Comparison of ENCODE assay signal across 15 cellular contexts in the genomic region with DNA sequence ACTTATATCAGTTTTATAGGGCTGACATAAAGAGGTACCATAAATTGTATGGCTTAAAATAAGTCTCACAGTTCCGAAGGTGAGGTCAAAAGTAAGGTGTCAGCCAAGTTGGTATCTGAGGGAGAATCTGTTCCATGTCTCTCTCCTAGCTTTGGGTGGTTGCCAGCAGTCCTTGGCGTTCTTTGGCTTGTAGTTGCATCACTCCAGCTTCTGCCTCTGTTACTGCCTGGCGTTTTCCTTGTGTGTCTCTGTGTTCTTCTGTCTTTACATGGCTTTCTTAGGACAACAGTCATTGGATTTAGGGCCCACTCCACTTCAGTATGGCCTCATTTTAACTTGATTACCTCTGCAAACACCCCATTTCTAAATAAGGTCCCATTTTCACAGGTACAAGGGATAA. TPM values are rescaled to one million over a fixed set of nuclear protein-coding genes. Genes with fewer than 3 reads are reported as not detected.
A peak's percentile ranks its signal among the peaks of the same experiment; 100 is the strongest.
DNase-seq lines count a peak whose midpoint lies in the region; ATAC-seq and TF ChIP-seq lines count a peak whose summit lies in the region.
"Had no signal": no experiment of that assay in that cellular context is flagged by ENCODE, and none has a peak within 500 bp of the region (broad histone marks: within the 10 kb centered on the region; RNA-seq: fewer than 3 reads in every experiment).

No MANE protein-coding gene starts in this region.

- H3K4me1 ChIP-seq in fibroblast of lung (ENCODE audit: control insufficient read depth, extremely low read depth, insufficient read depth, low read length) (no peaks in the 10 kb centered on the region), psoas muscle (no peaks in the 10 kb centered on the region)
- H3K4me1 ChIP-seq: HAP-1 had no signal

- H3K27ac ChIP-seq in fibroblast of lung (ENCODE audit: insufficient read depth, low read length): no peak overlapping the region
- no peak overlapping the region for H3K27ac ChIP-seq in psoas muscle
- H3K27ac ChIP-seq: BLaER1 had no signal

- intact Hi-C loops in psoas muscle (cut with DNase I): no loop called here

- in situ Hi-C loops in G401 (cut with HindIII; ENCODE audit: low sequenced_read_pairs): no loop called here

- DNase-seq in G401 (ENCODE audit: low spot score): peak; percentile 25
- DNase-seq in NCI-H69 (lab: John Stamatoyannopoulos, UW): peak; percentile 19
- peak; percentile 15 to 78 for DNase-seq in fibroblast of lung (ENCODE audit: low read depth in 2 of 2)
- DNase-seq in psoas muscle: peak; percentile 27 to 61
- no peak for DNase-seq in NCI-H748 treated with DMSO at 0.1 percent for 48 hours (lab: John Stamatoyannopoulos, UW)
- no peak for DNase-seq in putamen (ENCODE audit: low spot score)
- DNase-seq in activated CD8-positive, alpha-beta memory T cell treated with anti-CD3 and anti-CD28 coated beads for 24 hours: no peak
- DNase-seq: NCI-H1436 treated with DMSO at 0.1 percent for 48 hours; posterior cingulate gyrus; stimulated activated CD4-positive, alpha-beta T cell treated with anti-CD3 and anti-CD28 coated beads, Interleukin-4, amount 100 ng/mL, for 24 hours; stimulated activated naive B cell treated with anti-CD40 and anti-IgM and Interleukin-4, amounts not matched to agents 10 μg/mL and 1 μg/mL and 100 μg/mL, for 72 hours had no signal

- no peak overlapping the region for H3K4me3 ChIP-seq in fibroblast of lung (replicated peaks in 1 of 4; ENCODE audit: control extremely low read depth in 1 of 4, insufficient read depth in 1 of 4, low read depth in 3 of 4, low read length in 4 of 4)
- H3K4me3 ChIP-seq in psoas muscle: no peak overlapping the region
- H3K4me3 ChIP-seq: BLaER1, HAP-1 had no signal

- no peaks in the 10 kb centered on the region for H3K9me3 ChIP-seq in fibroblast of lung (ENCODE audit: control insufficient read depth, insufficient read depth, low read depth, low read length)
- H3K9me3 ChIP-seq in psoas muscle: no peaks in the 10 kb centered on the region
- H3K9me3 ChIP-seq: BLaER1, HAP-1 had no signal

- no peak overlapping the region for H3K9ac ChIP-seq in fibroblast of lung (ENCODE audit: insufficient read depth, low read length)
- H3K9ac ChIP-seq: BLaER1 had no signal

- no peaks in the 10 kb centered on the region for H3K79me2 ChIP-seq in fibroblast of lung (ENCODE audit: control insufficient read depth, insufficient read depth, low read length)

- H3K27me3 ChIP-seq in fibroblast of lung (ENCODE audit: control insufficient read depth, insufficient read depth, low read length) (no peaks in the 10 kb centered on the region), psoas muscle (ENCODE audit: insufficient read depth in 3 of 3, low read length in 2 of 3) (no peaks in the 10 kb centered on the region)
- H3K27me3 ChIP-seq: BLaER1 had no signal

- H3K36me3 ChIP-seq in fibroblast of lung (ENCODE audit: control insufficient read depth, insufficient read depth, low read length): no peaks in the 10 kb centered on the region
- H3K36me3 ChIP-seq in psoas muscle (ENCODE audit: insufficient read depth in 1 of 2, low read depth in 1 of 2): no peaks in the 10 kb centered on the region
- H3K36me3 ChIP-seq: BLaER1, HAP-1 had no signal

- H3K4me2 ChIP-seq in fibroblast of lung (ENCODE audit: extremely low read depth, insufficient read depth, low read length): no peak overlapping the region
- H3K4me2 ChIP-seq: BLaER1 had no signal

- WGBS in psoas muscle, 3 donors: 17 to 32% (median 25%) methylated on average over 3 of the region's 3 CpGs

- ATAC-seq in psoas muscle (peak in 2 of 4 donors; percentile 47 to 71), GM21381 (IDR thresholded peaks at IDR 0.05; ENCODE audit: unreplicated experiment) (no peak)
- ATAC-seq: stimulated activated naive B cell treated with anti-CD40 and anti-IgM and Interleukin-4, amounts not matched to agents 10 μg/mL and 1 μg/mL and 100 μg/mL, for 72 hours; WTC11 had no signal

- no peaks in the 10 kb centered on the region for H4K20me1 ChIP-seq in fibroblast of lung (ENCODE audit: control insufficient read depth, extremely low read depth, insufficient read depth, low read length)
- H4K20me1 ChIP-seq: BLaER1 had no signal

- no peak overlapping the region for H2AFZ ChIP-seq in fibroblast of lung (ENCODE audit: low read length)

- TF ChIP-seq CTCF in fibroblast of lung (conservative IDR thresholded peaks at IDR 0.05 in 1 of 2, IDR thresholded peaks at IDR 0.05 in 1 of 2; ENCODE audit: low read depth in 1 of 2, low read length in 2 of 2): no peak
- no peak for TF ChIP-seq CTCF in psoas muscle (IDR thresholded peaks at IDR 0.05)

RNA-seq across cellular contexts. Expression of a gene that starts 16.7 kb away (rescaled TPM):
- not detected in 2 replicates for total RNA-seq in G401 (2014; rRNA removed; shearing (Covaris generic))
- total RNA-seq in fibroblast of lung (0.17 TPM in 1 of 2 replicates, not detected in the other), psoas muscle (not detected)
- polyA plus RNA-seq in fibroblast of lung (not detected in 2 replicates), psoas muscle (under 1 TPM in 1 of 3 donors, not detected in 2; 0.31 TPM)
- not detected in 2 replicates for polyA plus RNA-seq in fibroblast of lung (2012)
- polyA minus RNA-seq in fibroblast of lung (ENCODE audit: low replicate concordance): not detected in 2 replicates

Comparison
In these comparisons a context has a peak if more than half of its experiments do, and no peak if none do; other contexts are left out.
1. DNase-seq: peak in G401 (single experiment), NCI-H69 (single experiment), fibroblast of lung (2 of 2) and psoas muscle (2 of 2); none in NCI-H748 treated with DMSO at 0.1 percent for 48 hours (single experiment), putamen (single experiment) and activated CD8-positive, alpha-beta memory T cell treated with anti-CD3 and anti-CD28 coated beads for 24 hours (single experiment).